Comparison of ENCODE assay signal across 1 cellular context in genomic region chr2:9407363-9407811, GRCh38.
A peak's percentile ranks its signal among the peaks of the same experiment; 100 is the strongest.
TF ChIP-seq lines count a peak whose summit lies in the region.

No MANE protein-coding gene starts in this region.

TF ChIP-seq in HepG2, 621 proteins besides CTCF, POLR2A, EP300 and RAD21:
- TF ChIP-seq ZNF7 (CRISPR knock-in tag; IDR thresholded peaks at IDR 0.05) (no peak), MIXL1 (CRISPR knock-in tag; IDR thresholded peaks at IDR 0.05) (no peak), RBM22 (optimal IDR thresholded peaks at IDR 0.05; ENCODE audit: low read length) (peak; percentile 71), ZNF232 (CRISPR knock-in tag; IDR thresholded peaks at IDR 0.05; ENCODE audit: borderline replicate concordance) (no peak), PITX1 (CRISPR knock-in tag; IDR thresholded peaks at IDR 0.05) (no peak)
